Comparison of ENCODE assay signal across 8 cellular contexts in genomic region chr2:47631840-47632398, GRCh38.
DNase-seq lines count a peak whose midpoint lies in the region; FAIRE-seq and TF ChIP-seq lines count a peak whose summit lies in the region.
"Had no signal": no experiment of that assay in that cellular context is flagged by ENCODE, and none has a peak within 500 bp of the region (broad histone marks: within the 10 kb centered on the region; RNA-seq: fewer than 3 reads in every experiment).

No MANE protein-coding gene starts in this region.

- no peaks in the 10 kb centered on the region for H4K20me1 ChIP-seq in keratinocyte (ENCODE audit: control insufficient read depth, extremely low read depth, insufficient read depth, low read length)

- peak overlapping the region; percentile 34 for H3K4me2 ChIP-seq in keratinocyte (ENCODE audit: control insufficient read depth, extremely low read depth, insufficient read depth, low read depth, low read length)

- peak overlapping the region in 1 of 2 donors; percentile 60 for H3K27ac ChIP-seq in ascending aorta
- no peak overlapping the region for H3K27ac ChIP-seq in keratinocyte (ENCODE audit: control insufficient read depth, insufficient read depth, low read length)
- no peak overlapping the region for H3K27ac ChIP-seq in transverse colon
- H3K27ac ChIP-seq: SJCRH30 had no signal

- dilution Hi-C loops in keratinocyte (cut with MboI; ENCODE audit: extremely low pct_ligation_motif_present, low sequenced_read_pairs), result no loop called here

- H3K9me3 ChIP-seq in ascending aorta, result no peaks in the 10 kb centered on the region
- H3K9me3 ChIP-seq in keratinocyte (ENCODE audit: control insufficient read depth, low read depth, low read length), result no peaks in the 10 kb centered on the region
- H3K9me3 ChIP-seq in transverse colon, result no peaks in the 10 kb centered on the region
- H3K9me3 ChIP-seq: SJCRH30 had no signal

- no peaks in the 10 kb centered on the region for H3K27me3 ChIP-seq in ascending aorta
- no peaks in the 10 kb centered on the region for H3K27me3 ChIP-seq in keratinocyte (ENCODE audit: control insufficient read depth, extremely low read depth, insufficient read depth, low read length)
- H3K27me3 ChIP-seq in transverse colon, result no peaks in the 10 kb centered on the region

- 81% methylated on average over 10 of the region's 10 CpGs; no CpG with 5 or more reads in 1 of the 2 donors for WGBS in transverse colon (ENCODE audit: low coverage in 1 of 2), 2 donors

- in situ Hi-C loops in transverse colon (cut with MboI; ENCODE audit: low pct_ligation_motif_present in 1 of 4, low pct_unique_long_range_greater_than_20kb in 1 of 4, low sequenced_read_pairs in 3 of 4), result no loop called here

- H3K4me1 ChIP-seq in ascending aorta, result peaks cover 2 to 6% of the 10 kb centered on the region in 2 donors
- H3K4me1 ChIP-seq in keratinocyte (ENCODE audit: control insufficient read depth, extremely low read depth, insufficient read depth, low read length), result peaks cover 12% of the 10 kb centered on the region
- no peaks in the 10 kb centered on the region for H3K4me1 ChIP-seq in transverse colon
- H3K4me1 ChIP-seq: SJCRH30 had no signal

- DNase-seq in HK-2 (ENCODE audit: unreplicated experiment), result peak; percentile 78
- peak; percentile 12 to 84 for DNase-seq in ascending aorta (ENCODE audit: low spot score in 2 of 2)
- no peak for DNase-seq in keratinocyte (ENCODE audit: low read depth, low spot score)
- peak; percentile 30 for DNase-seq in transverse colon
- no peak for DNase-seq in COR-L47 (lab: John Stamatoyannopoulos, UW)
- no peak for DNase-seq in DMS153 treated with DMSO at 0.1 percent for 48 hours (lab: John Stamatoyannopoulos, UW; ENCODE audit: unreplicated experiment)
- DNase-seq in activated CD4-positive, alpha-beta T cell treated with anti-CD3 and anti-CD28 coated beads for 4 hours, result no peak
- DNase-seq: SJCRH30 had no signal

- H3K79me2 ChIP-seq in keratinocyte (ENCODE audit: control insufficient read depth, insufficient read depth, low read length), result no peaks in the 10 kb centered on the region

- peak overlapping the region; percentile 43 for H2AFZ ChIP-seq in keratinocyte (ENCODE audit: control insufficient read depth, low read length)

- TF ChIP-seq CTCF in ascending aorta (IDR thresholded peaks at IDR 0.05) (no peak), keratinocyte (optimal IDR thresholded peaks at IDR 0.05 in 1 of 3, IDR thresholded peaks at IDR 0.05 in 1 of 3, conservative IDR thresholded peaks at IDR 0.05 in 1 of 3; ENCODE audit: extremely low read depth in 1 of 3, insufficient read depth in 2 of 3, low read length in 3 of 3) (no peak), transverse colon (IDR thresholded peaks at IDR 0.05) (no peak)

- peak; percentile 9 for FAIRE-seq in keratinocyte (lab: Jason Lieb, UNC)

- intact Hi-C loops in ascending aorta (cut with DNase I), result no loop called here
- intact Hi-C loops in transverse colon (cut with DNase I; ENCODE audit: low total_unique reads), result no loop called here

- TF ChIP-seq EP300 in transverse colon (IDR thresholded peaks at IDR 0.05; ENCODE audit: low read depth), result no peak

- H3K9me1 ChIP-seq in keratinocyte (ENCODE audit: control insufficient read depth, extremely low read depth, insufficient read depth, low read length), result no peaks in the 10 kb centered on the region

- H3K9ac ChIP-seq in keratinocyte (ENCODE audit: control insufficient read depth, extremely low read depth, insufficient read depth, low read length), result no peak overlapping the region

- H3K36me3 ChIP-seq in ascending aorta, result no peaks in the 10 kb centered on the region
- H3K36me3 ChIP-seq in keratinocyte (ENCODE audit: control insufficient read depth in 2 of 2, extremely low read depth in 1 of 2, insufficient read depth in 2 of 2, low read length in 2 of 2), result no peaks in the 10 kb centered on the region
- no peaks in the 10 kb centered on the region for H3K36me3 ChIP-seq in transverse colon
- H3K36me3 ChIP-seq: SJCRH30 had no signal

- H3K4me3 ChIP-seq in ascending aorta, result no peak overlapping the region
- no peak overlapping the region for H3K4me3 ChIP-seq in keratinocyte (ENCODE audit: control insufficient read depth in 2 of 3, extremely low read depth in 1 of 3, insufficient read depth in 2 of 3, low read depth in 1 of 3, low read length in 3 of 3)
- H3K4me3 ChIP-seq in transverse colon, result no peak overlapping the region
- H3K4me3 ChIP-seq: SJCRH30 had no signal

- TF ChIP-seq POLR2A in transverse colon (IDR thresholded peaks at IDR 0.05), result no peak

Comparison
In these comparisons a context has a peak if more than half of its experiments do, and no peak if none do; other contexts are left out.
1. DNase-seq: peak in HK-2 (single experiment), ascending aorta (2 of 2) and transverse colon (single experiment); none in keratinocyte (single experiment), COR-L47 (single experiment), DMS153 treated with DMSO at 0.1 percent for 48 hours (single experiment) and activated CD4-positive, alpha-beta T cell treated with anti-CD3 and anti-CD28 coated beads for 4 hours (0 of 2).